2 cellular contexts compared by ENCODE assay signal in the genomic region with DNA sequence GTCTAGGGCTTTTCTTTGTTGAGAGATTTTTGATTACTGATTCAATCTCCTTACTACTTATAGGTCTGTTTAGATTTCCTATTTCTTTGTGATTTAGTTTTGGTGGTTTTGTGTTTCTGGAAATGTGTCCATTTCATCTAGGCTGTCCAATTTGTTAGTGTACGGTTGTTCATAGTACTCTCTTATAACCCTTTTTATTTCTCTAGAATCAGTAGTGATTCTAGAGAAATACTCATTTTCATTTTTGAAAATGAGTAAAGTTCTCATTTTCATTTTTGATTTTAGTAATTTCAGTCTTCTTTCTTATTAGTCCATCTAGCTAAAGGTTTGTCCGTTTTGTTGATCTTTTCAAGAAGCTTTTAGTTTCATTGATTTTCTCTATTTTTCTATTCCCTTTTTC.
TF ChIP-seq lines count a peak whose summit lies in the region.

No MANE protein-coding gene starts in this region.

TF ChIP-seq in SK-N-SH, 30 proteins besides CTCF, POLR2A, EP300 and RAD21 (continued from another document):
- TF ChIP-seq, protein P1, sequence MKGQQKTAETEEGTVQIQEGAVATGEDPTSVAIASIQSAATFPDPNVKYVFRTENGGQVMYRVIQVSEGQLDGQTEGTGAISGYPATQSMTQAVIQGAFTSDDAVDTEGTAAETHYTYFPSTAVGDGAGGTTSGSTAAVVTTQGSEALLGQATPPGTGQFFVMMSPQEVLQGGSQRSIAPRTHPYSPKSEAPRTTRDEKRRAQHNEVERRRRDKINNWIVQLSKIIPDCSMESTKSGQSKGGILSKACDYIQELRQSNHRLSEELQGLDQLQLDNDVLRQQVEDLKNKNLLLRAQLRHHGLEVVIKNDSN (IDR thresholded peaks at IDR 0.05; ENCODE audit: borderline replicate concordance, low read depth), result no peak
- TF ChIP-seq SMC3 (IDR thresholded peaks at IDR 0.05; ENCODE audit: low read depth, low read length) (no peak), FOXM1 (IDR thresholded peaks at IDR 0.05; ENCODE audit: low read depth) (no peak), YY1 (IDR thresholded peaks at IDR 0.05; ENCODE audit: low read depth) (no peak), TEAD4 (IDR thresholded peaks at IDR 0.05; ENCODE audit: borderline replicate concordance, insufficient read depth) (no peak), GABPA (IDR thresholded peaks at IDR 0.05; ENCODE audit: low read depth) (no peak), FOSL2 (IDR thresholded peaks at IDR 0.05; ENCODE audit: borderline replicate concordance, low read depth) (no peak)

TF ChIP-seq in HEK293T, 16 proteins besides CTCF, POLR2A, EP300 and RAD21 (continued from another document):
- TF ChIP-seq CTBP1 (IDR thresholded peaks at IDR 0.05; ENCODE audit: borderline replicate concordance), result no peak
- TF ChIP-seq FOXA1 (IDR thresholded peaks at IDR 0.05), result no peak
TF ChIP-seq in HEK293T: peak in this region for 0.
